ENCODE assay signal across 1 cellular context in the genomic region with DNA sequence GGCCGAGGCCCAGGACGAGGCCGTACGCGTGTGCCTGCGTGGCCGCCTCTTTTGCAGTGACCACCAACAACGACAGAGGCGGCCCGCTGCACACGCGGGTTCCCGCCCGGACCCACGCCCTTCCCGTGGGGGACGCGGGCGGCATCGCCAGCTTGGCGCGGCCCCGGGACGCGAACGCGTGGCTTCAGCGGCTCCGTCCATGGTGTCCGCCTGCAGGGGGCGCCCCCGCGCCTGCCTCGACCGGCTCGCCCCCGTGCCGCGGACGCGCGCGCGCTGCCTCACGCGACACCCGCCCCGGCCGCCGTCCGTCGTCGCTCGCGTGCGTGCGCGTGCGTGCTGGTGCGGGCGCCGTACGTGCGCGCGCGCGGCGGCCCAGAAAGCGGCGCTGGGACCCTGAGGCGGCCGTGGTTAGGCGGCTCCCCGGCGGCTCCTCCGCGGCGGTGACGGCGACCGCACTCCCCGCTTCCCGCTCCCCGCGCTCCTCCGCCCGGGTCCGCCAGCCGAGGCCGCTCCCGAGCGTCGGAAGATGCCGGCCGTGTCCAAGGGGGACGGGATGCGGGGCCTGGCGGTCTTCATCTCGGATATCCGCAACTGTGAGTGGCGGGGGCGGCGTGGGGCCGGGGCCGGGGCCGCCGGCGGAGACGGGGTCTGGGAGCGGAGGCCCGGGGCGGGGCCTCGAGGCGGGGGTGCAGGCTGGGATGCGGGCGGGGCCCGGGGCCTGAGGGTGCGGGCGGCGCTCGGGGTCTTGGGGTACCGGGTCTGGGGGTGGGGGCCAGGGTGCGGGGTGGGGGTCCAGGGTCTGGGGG.
A peak's percentile ranks its signal among the peaks of the same experiment; 100 is the strongest.
TF ChIP-seq lines count a peak whose summit lies in the region.

AP2A2 (plus strand) TSS at position 375 of the 806 bp plus-strand sequence; CDS start at position 527, 152 bp downstream.

TF ChIP-seq in HepG2, 621 proteins besides CTCF, POLR2A, EP300 and RAD21 (continued from another document):
- TF ChIP-seq, protein P1, sequence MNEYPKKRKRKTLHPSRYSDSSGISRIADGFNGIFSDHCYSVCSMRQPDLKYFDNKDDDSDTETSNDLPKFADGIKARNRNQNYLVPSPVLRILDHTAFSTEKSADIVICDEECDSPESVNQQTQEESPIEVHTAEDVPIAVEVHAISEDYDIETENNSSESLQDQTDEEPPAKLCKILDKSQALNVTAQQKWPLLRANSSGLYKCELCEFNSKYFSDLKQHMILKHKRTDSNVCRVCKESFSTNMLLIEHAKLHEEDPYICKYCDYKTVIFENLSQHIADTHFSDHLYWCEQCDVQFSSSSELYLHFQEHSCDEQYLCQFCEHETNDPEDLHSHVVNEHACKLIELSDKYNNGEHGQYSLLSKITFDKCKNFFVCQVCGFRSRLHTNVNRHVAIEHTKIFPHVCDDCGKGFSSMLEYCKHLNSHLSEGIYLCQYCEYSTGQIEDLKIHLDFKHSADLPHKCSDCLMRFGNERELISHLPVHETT (CRISPR knock-in tag; conservative IDR thresholded peaks at IDR 0.05) = no peak
- peak; percentile 44; the same call in 1 of the 2 replicates for TF ChIP-seq KLF12 (CRISPR knock-in tag; IDR thresholded peaks at IDR 0.05; ENCODE audit: borderline replicate concordance)
- no peak for TF ChIP-seq ATF1 (CRISPR knock-in tag; IDR thresholded peaks at IDR 0.05)
- TF ChIP-seq ZNF260 (CRISPR knock-in tag; IDR thresholded peaks at IDR 0.05; ENCODE audit: borderline replicate concordance, low read depth) = no peak
- TF ChIP-seq GTF3A (CRISPR knock-in tag; conservative IDR thresholded peaks at IDR 0.05) = 0 out of 2 replicates have a peak, but pooled peaks have one; percentile 56
- TF ChIP-seq, protein P2, sequence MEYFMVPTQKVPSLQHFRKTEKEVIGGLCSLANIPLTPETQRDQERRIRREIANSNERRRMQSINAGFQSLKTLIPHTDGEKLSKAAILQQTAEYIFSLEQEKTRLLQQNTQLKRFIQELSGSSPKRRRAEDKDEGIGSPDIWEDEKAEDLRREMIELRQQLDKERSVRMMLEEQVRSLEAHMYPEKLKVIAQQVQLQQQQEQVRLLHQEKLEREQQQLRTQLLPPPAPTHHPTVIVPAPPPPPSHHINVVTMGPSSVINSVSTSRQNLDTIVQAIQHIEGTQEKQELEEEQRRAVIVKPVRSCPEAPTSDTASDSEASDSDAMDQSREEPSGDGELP (IDR thresholded peaks at IDR 0.05; ENCODE audit: borderline replicate concordance, low read depth) = no peak
- no peak for TF ChIP-seq ZUFSP (CRISPR knock-in tag; IDR thresholded peaks at IDR 0.05; ENCODE audit: borderline replicate concordance)
- TF ChIP-seq, protein P3, sequence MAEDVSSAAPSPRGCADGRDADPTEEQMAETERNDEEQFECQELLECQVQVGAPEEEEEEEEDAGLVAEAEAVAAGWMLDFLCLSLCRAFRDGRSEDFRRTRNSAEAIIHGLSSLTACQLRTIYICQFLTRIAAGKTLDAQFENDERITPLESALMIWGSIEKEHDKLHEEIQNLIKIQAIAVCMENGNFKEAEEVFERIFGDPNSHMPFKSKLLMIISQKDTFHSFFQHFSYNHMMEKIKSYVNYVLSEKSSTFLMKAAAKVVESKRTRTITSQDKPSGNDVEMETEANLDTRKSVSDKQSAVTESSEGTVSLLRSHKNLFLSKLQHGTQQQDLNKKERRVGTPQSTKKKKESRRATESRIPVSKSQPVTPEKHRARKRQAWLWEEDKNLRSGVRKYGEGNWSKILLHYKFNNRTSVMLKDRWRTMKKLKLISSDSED (CRISPR knock-in tag; IDR thresholded peaks at IDR 0.05) = no peak
- no peak for TF ChIP-seq NBN (conservative IDR thresholded peaks at IDR 0.05)
- no peak for TF ChIP-seq AHR (CRISPR knock-in tag; IDR thresholded peaks at IDR 0.05)
- no peak for TF ChIP-seq ZNF251 (CRISPR knock-in tag; IDR thresholded peaks at IDR 0.05)
- TF ChIP-seq, protein P4, sequence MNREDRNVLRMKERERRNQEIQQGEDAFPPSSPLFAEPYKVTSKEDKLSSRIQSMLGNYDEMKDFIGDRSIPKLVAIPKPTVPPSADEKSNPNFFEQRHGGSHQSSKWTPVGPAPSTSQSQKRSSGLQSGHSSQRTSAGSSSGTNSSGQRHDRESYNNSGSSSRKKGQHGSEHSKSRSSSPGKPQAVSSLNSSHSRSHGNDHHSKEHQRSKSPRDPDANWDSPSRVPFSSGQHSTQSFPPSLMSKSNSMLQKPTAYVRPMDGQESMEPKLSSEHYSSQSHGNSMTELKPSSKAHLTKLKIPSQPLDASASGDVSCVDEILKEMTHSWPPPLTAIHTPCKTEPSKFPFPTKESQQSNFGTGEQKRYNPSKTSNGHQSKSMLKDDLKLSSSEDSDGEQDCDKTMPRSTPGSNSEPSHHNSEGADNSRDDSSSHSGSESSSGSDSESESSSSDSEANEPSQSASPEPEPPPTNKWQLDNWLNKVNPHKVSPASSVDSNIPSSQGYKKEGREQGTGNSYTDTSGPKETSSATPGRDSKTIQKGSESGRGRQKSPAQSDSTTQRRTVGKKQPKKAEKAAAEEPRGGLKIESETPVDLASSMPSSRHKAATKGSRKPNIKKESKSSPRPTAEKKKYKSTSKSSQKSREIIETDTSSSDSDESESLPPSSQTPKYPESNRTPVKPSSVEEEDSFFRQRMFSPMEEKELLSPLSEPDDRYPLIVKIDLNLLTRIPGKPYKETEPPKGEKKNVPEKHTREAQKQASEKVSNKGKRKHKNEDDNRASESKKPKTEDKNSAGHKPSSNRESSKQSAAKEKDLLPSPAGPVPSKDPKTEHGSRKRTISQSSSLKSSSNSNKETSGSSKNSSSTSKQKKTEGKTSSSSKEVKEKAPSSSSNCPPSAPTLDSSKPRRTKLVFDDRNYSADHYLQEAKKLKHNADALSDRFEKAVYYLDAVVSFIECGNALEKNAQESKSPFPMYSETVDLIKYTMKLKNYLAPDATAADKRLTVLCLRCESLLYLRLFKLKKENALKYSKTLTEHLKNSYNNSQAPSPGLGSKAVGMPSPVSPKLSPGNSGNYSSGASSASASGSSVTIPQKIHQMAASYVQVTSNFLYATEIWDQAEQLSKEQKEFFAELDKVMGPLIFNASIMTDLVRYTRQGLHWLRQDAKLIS (CRISPR knock-in tag; IDR thresholded peaks at IDR 0.05) = no peak
- TF ChIP-seq NFE2L1 (CRISPR knock-in tag; IDR thresholded peaks at IDR 0.05; ENCODE audit: borderline replicate concordance) = no peak
- no peak for TF ChIP-seq SATB2 (CRISPR knock-in tag; IDR thresholded peaks at IDR 0.05)
- TF ChIP-seq HIVEP1 (CRISPR knock-in tag; IDR thresholded peaks at IDR 0.05) = no peak
- TF ChIP-seq RFX3 (CRISPR knock-in tag; IDR thresholded peaks at IDR 0.05) = no peak
- no peak for TF ChIP-seq TEF (CRISPR knock-in tag; IDR thresholded peaks at IDR 0.05)
